In genomic region chr6:17365961-17366360, GRCh38 we compare ENCODE assay signal across 33 cellular contexts. TPM values are rescaled to one million over a fixed set of nuclear protein-coding genes. Genes with fewer than 3 reads are reported as not detected.
"Had no signal": no experiment of that assay in that cellular context is flagged by ENCODE, and none has a peak within 500 bp of the region (broad histone marks: within the 10 kb centered on the region; RNA-seq: fewer than 3 reads in every experiment).

No MANE protein-coding gene starts in this region.

- DNase-seq: activated CD4-positive, alpha-beta memory T cell treated with anti-CD3 and anti-CD28 coated beads for 36 hours; activated CD4-positive, alpha-beta T cell treated with anti-CD3 and anti-CD28 coated beads for 36 hours; activated CD4-positive, CD25-positive, alpha-beta regulatory T cell; activated CD4-positive, CD25-positive, alpha-beta regulatory T cell treated with anti-CD3 and anti-CD28 coated beads, Interleukin-2, amount 50 U/mL, for 72 hours; activated CD8-positive, alpha-beta memory T cell treated with anti-CD3 and anti-CD28 coated beads, Interleukin-2, amount 10 ng/mL, durations not matched to agents 7 days and 5 days; activated CD8-positive, alpha-beta memory T cell treated with anti-CD3 and anti-CD28 coated beads, Interleukin-2, amount 50 U/mL, for 4 hours; activated CD8-positive, alpha-beta T cell treated with anti-CD3 and anti-CD28 coated beads, Interleukin-2, amount 10 ng/mL, durations not matched to agents 7 days and 5 days; activated effector memory CD4-positive, alpha-beta T cell treated with anti-CD3 and anti-CD28 coated beads, Interleukin-2, amount 50 U/mL, for 16 hours; activated naive CD4-positive, alpha-beta T cell treated with anti-CD3 and anti-CD28 coated beads for 36 hours; activated naive CD8-positive, alpha-beta T cell treated with anti-CD3 and anti-CD28 coated beads, Interleukin-2, amount 10 ng/mL, durations not matched to agents 7 days and 5 days; activated T-cell treated with anti-CD3 and anti-CD28 coated beads, Interleukin-2, amount 50 U/mL, for 1 hour; activated T-cell treated with anti-CD3 and anti-CD28 coated beads, Interleukin-2, amount 50 U/mL, for 48 hours; central memory CD4-positive, alpha-beta T cell; cerebellar nuclear complex; colonic mucosa; dorsolateral prefrontal cortex; effector memory CD4-positive, alpha-beta T cell; endodermal cell; foreskin keratinocyte; gastrocnemius medialis; glutamatergic neuron; heart left ventricle; T-helper 2 cell had no signal

- H3K27me3 ChIP-seq: ascending aorta, breast epithelium, cardiac muscle cell, colonic mucosa, dorsolateral prefrontal cortex, foreskin keratinocyte, gastrocnemius medialis, heart left ventricle had no signal

- H3K9me3 ChIP-seq: colonic mucosa had no signal

- H3K27ac ChIP-seq: ascending aorta, breast epithelium, cardiac muscle cell, colonic mucosa, dorsolateral prefrontal cortex, foreskin keratinocyte, gastrocnemius medialis, heart left ventricle had no signal

- H3K4me3 ChIP-seq: ascending aorta, breast epithelium, cardiac muscle cell, colonic mucosa, dorsolateral prefrontal cortex, gastrocnemius medialis, heart left ventricle had no signal

- ATAC-seq: activated CD4-positive, alpha-beta T cell treated with anti-CD3 and anti-CD28 coated beads for 36 hours; activated CD8-positive, alpha-beta memory T cell treated with anti-CD3 and anti-CD28 coated beads, Interleukin-2, amount 10 ng/mL, durations not matched to agents 7 days and 5 days; activated CD8-positive, alpha-beta T cell treated with anti-CD3 and anti-CD28 coated beads, Interleukin-2, amount 10 ng/mL, durations not matched to agents 7 days and 5 days; activated naive CD4-positive, alpha-beta T cell treated with anti-CD3 and anti-CD28 coated beads, Interleukin-2, amount 50 U/mL, for 72 hours; esophagus mucosa; foreskin keratinocyte; gastrocnemius medialis; heart left ventricle had no signal

- H3K36me3 ChIP-seq: ascending aorta, breast epithelium, cardiac muscle cell, colonic mucosa, gastrocnemius medialis, heart left ventricle had no signal

- H3K4me1 ChIP-seq: ascending aorta, breast epithelium, colonic mucosa, foreskin keratinocyte, heart left ventricle had no signal

RNA-seq across cellular contexts. Expression of gene CAP2, which starts 27.4 kb away (rescaled TPM):
- total RNA-seq: activated CD4-positive, alpha-beta memory T cell treated with anti-CD3 and anti-CD28 coated beads for 36 hours; activated CD4-positive, alpha-beta T cell treated with anti-CD3 and anti-CD28 coated beads for 36 hours; activated CD4-positive, alpha-beta T cell treated with anti-CD3 and anti-CD28 coated beads, Interleukin-2, amount 10 ng/mL, durations not matched to agents 24 days and 14 days; activated CD8-positive, alpha-beta memory T cell treated with anti-CD3 and anti-CD28 coated beads for 36 hours; activated CD8-positive, alpha-beta memory T cell treated with anti-CD3 and anti-CD28 coated beads, Interleukin-2, amount 10 ng/mL, durations not matched to agents 7 days and 5 days; activated CD8-positive, alpha-beta T cell treated with anti-CD3 and anti-CD28 coated beads, Interleukin-2, amount 10 ng/mL, durations not matched to agents 7 days and 5 days; activated naive CD4-positive, alpha-beta T cell treated with anti-CD3 and anti-CD28 coated beads for 36 hours; activated naive CD4-positive, alpha-beta T cell treated with anti-CD3 and anti-CD28 coated beads, Interleukin-2, amount 50 U/mL, for 72 hours; activated naive CD8-positive, alpha-beta T cell treated with anti-CD3 and anti-CD28 coated beads, Interleukin-2, amount 10 ng/mL, durations not matched to agents 7 days and 5 days; activated T-helper 1 cell treated with anti-CD3 and anti-CD28 coated beads, Interleukin-12 subunit alpha, Interleukin-12 subunit beta, Interleukin-2, Interleukin-4 antibody, amounts not matched to agents 30 ng/mL and 10 ng/mL and 1 ng/mL, durations not matched to agents 14 hours and 24 hours and 36 hours; activated T-helper 2 cell treated with anti-CD3 and anti-CD28 coated beads, Interferon-gamma antibody, Interleukin-2, Interleukin-4, amounts not matched to agents 10 μg/mL and 5 μg/mL and 100 μg/mL, durations not matched to agents 14 hours and 24 hours and 36 hours; T-helper 1 cell treated with Interleukin-12 subunit alpha and Interleukin-12 subunit beta and Interleukin-4 antibody, amounts not matched to agents 30 ng/mL and 1 ng/mL, for 36 hours had no signal
